Comparison of ENCODE assay signal across 14 cellular contexts in the genomic region with DNA sequence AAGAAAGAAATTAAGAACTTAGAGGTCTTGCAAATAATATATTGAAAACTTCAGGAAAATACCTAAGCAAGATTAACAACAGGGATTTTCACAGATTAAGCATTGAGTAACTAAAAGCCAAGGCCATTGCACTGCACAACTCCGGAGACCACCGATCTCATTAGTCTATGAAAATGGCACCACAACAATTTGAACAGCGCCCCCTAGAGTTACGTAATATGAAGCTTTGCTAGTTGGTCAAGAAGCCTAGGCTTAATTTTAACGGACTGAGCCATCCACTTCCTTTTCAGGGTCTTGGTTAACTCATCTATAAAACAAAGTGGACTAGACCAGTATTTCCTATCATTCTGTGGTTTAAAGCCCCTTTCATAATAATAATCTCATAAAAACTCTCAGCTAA. TPM values are rescaled to one million over a fixed set of nuclear protein-coding genes. Genes with fewer than 3 reads are reported as not detected.
DNase-seq lines count a peak whose midpoint lies in the region; ATAC-seq and TF ChIP-seq lines count a peak whose summit lies in the region.
"Had no signal": no experiment of that assay in that cellular context is flagged by ENCODE, and none has a peak within 500 bp of the region (broad histone marks: within the 10 kb centered on the region; RNA-seq: fewer than 3 reads in every experiment).

No MANE protein-coding gene starts in this region.

- H3K4me1 ChIP-seq in OCI-LY7 (ENCODE audit: insufficient read depth, low read length, poor library complexity, severe bottlenecking), result no peaks in the 10 kb centered on the region

- H3K4me3 ChIP-seq in AG04450 (ENCODE audit: low read depth, low read length) (no peak overlapping the region), GM12875 (ENCODE audit: low read depth, low read length) (no peak overlapping the region), OCI-LY7 (ENCODE audit: low read depth, low read length, poor library complexity, severe bottlenecking) (no peak overlapping the region), fibroblast of pulmonary artery (replicated peaks; ENCODE audit: low read depth, low read length) (no peak overlapping the region)
- H3K4me3 ChIP-seq: SJSA1 had no signal

- H4K20me1 ChIP-seq in OCI-LY7 (ENCODE audit: insufficient read depth, low read length), result no peaks in the 10 kb centered on the region

- CTCF ChIA-PET in AG04450 (lab: Charles Lee), result interaction anchor here (0.7 to 1.3 kb wide), 3 partner anchors 13 to 465 kb away, joined by 3 read pairs; no protein-coding TSS in a partner anchor
- CTCF ChIA-PET in OCI-LY7 (lab: Charles Lee; ENCODE audit: unreplicated experiment), result no interaction called here

- H3K36me3 ChIP-seq in OCI-LY7 (ENCODE audit: insufficient read depth, low read length), result no peaks in the 10 kb centered on the region
- H3K36me3 ChIP-seq: SJSA1 had no signal

- ATAC-seq in GM18867 (IDR thresholded peaks at IDR 0.05; ENCODE audit: unreplicated experiment) (no peak), HG02588 (IDR thresholded peaks at IDR 0.05; ENCODE audit: unreplicated experiment) (no peak)

- POLR2A ChIA-PET in AG04450 (lab: Yijun Ruan, JAX), result no interaction called here
- POLR2A ChIA-PET in OCI-LY7 (lab: Charles Lee), result no interaction called here

- no peaks in the 10 kb centered on the region for H3K79me2 ChIP-seq in OCI-LY7 (ENCODE audit: insufficient read depth, low read depth, low read length)

- TF ChIP-seq CTCF in AG04450 (IDR thresholded peaks at IDR 0.05; ENCODE audit: low read depth, low read length) (peak; percentile 36), GM12875 (IDR thresholded peaks at IDR 0.05; ENCODE audit: borderline replicate concordance, insufficient read depth, low read depth, low read length) (peak; percentile 33; the same call in 1 of the 2 replicates), OCI-LY7 (conservative IDR thresholded peaks at IDR 0.05; ENCODE audit: low read length) (peak; percentile 71), fibroblast of pulmonary artery (IDR thresholded peaks at IDR 0.05; ENCODE audit: low read length, missing control alignments) (peak; percentile 24)

- no peaks in the 10 kb centered on the region for H3K9me3 Mint-ChIP-seq in immature natural killer cell

- H3K4me1 Mint-ChIP-seq in immature natural killer cell, result peaks cover 4 to 10% of the 10 kb centered on the region in 2 donors

- H3K27ac ChIP-seq in AG04450 (ENCODE audit: low read depth, low read length) (no peak overlapping the region), OCI-LY7 (ENCODE audit: low read depth, low read length, poor library complexity, severe bottlenecking) (no peak overlapping the region)
- H3K27ac ChIP-seq: SJSA1 had no signal

- H3K4me2 ChIP-seq in OCI-LY7 (ENCODE audit: low read length), result no peak overlapping the region

- no peak overlapping the region for H3K4me3 Mint-ChIP-seq in immature natural killer cell

- peaks cover 0 to 2% (median 0%) of the 10 kb centered on the region in 3 donors for H3K27me3 Mint-ChIP-seq in immature natural killer cell (ENCODE audit: low read depth in 3 of 3)

- H3K9me2 ChIP-seq in OCI-LY7 (ENCODE audit: insufficient read depth, low read length), result no peaks in the 10 kb centered on the region

- H2AFZ ChIP-seq in OCI-LY7 (ENCODE audit: low read length), result no peak overlapping the region

- no peaks in the 10 kb centered on the region for H3K36me3 Mint-ChIP-seq in immature natural killer cell

- DNase-seq in AG04450 (ENCODE audit: low read depth, low spot score), result no peak
- peak; percentile 8 for DNase-seq in OCI-LY7 (ENCODE audit: low spot score)
- DNase-seq in fibroblast of pulmonary artery (ENCODE audit: low read depth), result no peak
- no peak for DNase-seq in NCI-H1694 (lab: John Stamatoyannopoulos, UW)
- no peak for DNase-seq in immature natural killer cell
- DNase-seq: anterior cingulate cortex, DMS79 had no signal

- H3K9me3 ChIP-seq in AG04450 (ENCODE audit: control insufficient read depth, insufficient read depth, low read length), result no peaks in the 10 kb centered on the region
- no peaks in the 10 kb centered on the region for H3K9me3 ChIP-seq in OCI-LY7 (ENCODE audit: low read length)
- H3K9me3 ChIP-seq: SJSA1 had no signal

- no peak overlapping the region for H3K27ac Mint-ChIP-seq in immature natural killer cell

- BruUV-seq in OCI-LY7 (replicated peaks; lab: Mats Ljungman, UMichigan), result no TSS peak

- intact Hi-C loops in OCI-LY7 (cut with micrococcal nuclease; ENCODE audit: unreplicated experiment), result no loop called here

- H3K27me3 ChIP-seq in AG04450 (ENCODE audit: control insufficient read depth, insufficient read depth, low read length), result no peaks in the 10 kb centered on the region
- H3K27me3 ChIP-seq: SJSA1 had no signal

RNA-seq across cellular contexts. Expression of gene TMEM212, which starts 24.8 kb away (rescaled TPM):
- not detected in 2 replicates for polyA plus RNA-seq in AG04450 (2011; rRNA removed)
- polyA minus RNA-seq in AG04450 (2011; rRNA and poly(A)+ RNA removed), result not detected in 2 replicates
- total RNA-seq in OCI-LY7 (2014; rRNA removed; shearing (Covaris generic)), result not detected in 2 replicates
- not detected in 2 replicates for total RNA-seq in OCI-LY7 (2022)
- not detected for polyA plus RNA-seq in immature natural killer cell
- total RNA-seq: activated CD8-positive, alpha-beta memory T cell treated with anti-CD3 and anti-CD28 coated beads for 36 hours; SJSA1; ureter had no signal
- polyA plus RNA-seq: neural cell had no signal

RNA-seq across cellular contexts. Expression of gene PLD1, which starts 57.7 kb away (rescaled TPM):
- polyA plus RNA-seq in AG04450 (2011; rRNA removed) (13.9 and 20.2 TPM in 2 replicates), immature natural killer cell (1 to 10 TPM in 2 of 3 donors, not detected in 1; 3.8 to 7.2 TPM)
- polyA minus RNA-seq in AG04450 (2011; rRNA and poly(A)+ RNA removed), result 29.4 and 44.9 TPM in 2 replicates
- not detected in 2 replicates for total RNA-seq in OCI-LY7 (2014; rRNA removed; shearing (Covaris generic))
- total RNA-seq in OCI-LY7 (2022), result not detected in 2 replicates
